ENCODE assay signal across 17 cellular contexts in the genomic region with DNA sequence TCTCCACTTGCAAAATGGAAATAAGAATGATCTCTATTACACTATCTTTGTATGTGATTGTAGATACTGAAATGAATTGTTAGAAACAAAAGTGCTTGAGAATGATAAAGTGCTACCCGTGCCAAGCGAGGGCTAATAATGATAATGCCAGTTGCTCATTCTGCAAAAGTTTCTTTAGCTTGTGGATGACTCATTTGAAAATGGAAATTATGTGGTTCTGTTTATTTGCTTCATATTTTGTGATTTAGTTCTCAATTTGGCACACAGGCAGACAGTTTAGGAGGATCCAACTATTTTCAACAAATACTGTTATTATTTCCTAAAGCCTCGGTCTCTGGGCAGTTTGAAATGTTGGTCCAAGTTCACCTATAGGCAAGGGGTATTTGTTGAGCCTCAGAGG.
"Had no signal": no experiment of that assay in that cellular context is flagged by ENCODE, and none has a peak within 500 bp of the region (broad histone marks: within the 10 kb centered on the region; RNA-seq: fewer than 3 reads in every experiment).

No MANE protein-coding gene starts in this region.

- H3K9me3 Mint-ChIP-seq: activated CD8-positive, alpha-beta T cell treated with anti-CD3 and anti-CD28 coated beads for 36 hours; activated naive CD8-positive, alpha-beta T cell treated with anti-CD3 and anti-CD28 coated beads, Interleukin-2, amount 10 ng/mL, durations not matched to agents 7 days and 5 days; activated T-cell treated with anti-CD3 and anti-CD28 coated beads, Interleukin-2, amount 50 U/mL, for 72 hours; naive B cell had no signal

- H3K27me3 ChIP-seq: ascending aorta, cardiac muscle cell, upper lobe of left lung had no signal

- ATAC-seq: activated CD4-positive, alpha-beta T cell treated with anti-CD3 and anti-CD28 coated beads for 36 hours; activated CD8-positive, alpha-beta T cell treated with anti-CD3 and anti-CD28 coated beads for 36 hours; activated T-cell treated with anti-CD3 and anti-CD28 coated beads, Interleukin-2, amount 50 U/mL, for 72 hours; sciatic nerve had no signal

- H3K36me3 Mint-ChIP-seq: activated naive CD8-positive, alpha-beta T cell treated with anti-CD3 and anti-CD28 coated beads, Interleukin-2, amount 10 ng/mL, durations not matched to agents 7 days and 5 days; naive B cell had no signal

- H3K4me1 Mint-ChIP-seq: activated CD4-positive, alpha-beta T cell treated with anti-CD3 and anti-CD28 coated beads for 36 hours; activated naive CD8-positive, alpha-beta T cell treated with anti-CD3 and anti-CD28 coated beads, Interleukin-2, amount 10 ng/mL, durations not matched to agents 7 days and 5 days had no signal

- H3K27ac Mint-ChIP-seq: activated CD4-positive, alpha-beta T cell treated with anti-CD3 and anti-CD28 coated beads for 36 hours; activated CD8-positive, alpha-beta T cell treated with anti-CD3 and anti-CD28 coated beads for 36 hours; activated naive CD8-positive, alpha-beta T cell treated with anti-CD3 and anti-CD28 coated beads, Interleukin-2, amount 10 ng/mL, durations not matched to agents 7 days and 5 days; activated T-cell treated with anti-CD3 and anti-CD28 coated beads, Interleukin-2, amount 50 U/mL, for 72 hours; naive B cell had no signal

- H3K9me3 ChIP-seq: ascending aorta, suprapubic skin, upper lobe of left lung had no signal

- H3K4me3 Mint-ChIP-seq: activated CD4-positive, alpha-beta T cell treated with anti-CD3 and anti-CD28 coated beads for 36 hours; activated CD8-positive, alpha-beta T cell treated with anti-CD3 and anti-CD28 coated beads for 36 hours; activated naive CD8-positive, alpha-beta T cell treated with anti-CD3 and anti-CD28 coated beads, Interleukin-2, amount 10 ng/mL, durations not matched to agents 7 days and 5 days; activated T-cell treated with anti-CD3 and anti-CD28 coated beads, Interleukin-2, amount 50 U/mL, for 72 hours; naive B cell had no signal

- H3K36me3 ChIP-seq: ascending aorta, cardiac muscle cell, suprapubic skin, upper lobe of left lung had no signal

- H3K4me3 ChIP-seq: ascending aorta, cardiac muscle cell, suprapubic skin, upper lobe of left lung had no signal

- H3K27me3 Mint-ChIP-seq: activated naive CD8-positive, alpha-beta T cell treated with anti-CD3 and anti-CD28 coated beads, Interleukin-2, amount 10 ng/mL, durations not matched to agents 7 days and 5 days had no signal

- DNase-seq: activated CD4-positive, alpha-beta T cell treated with anti-CD3 and anti-CD28 coated beads for 36 hours; activated CD8-positive, alpha-beta memory T cell treated with anti-CD3 and anti-CD28 coated beads, Interleukin-2, amount 50 U/mL, for 4 hours; activated CD8-positive, alpha-beta T cell treated with anti-CD3 and anti-CD28 coated beads for 36 hours; activated naive CD8-positive, alpha-beta T cell treated with anti-CD3 and anti-CD28 coated beads, Interleukin-2, amount 10 ng/mL, durations not matched to agents 7 days and 5 days; activated T-cell treated with anti-CD3 and anti-CD28 coated beads, Interleukin-2, amount 50 U/mL, for 72 hours; glutamatergic neuron; left cardiac atrium; naive B cell; nucleus accumbens; stimulated activated naive CD4-positive, alpha-beta T cell; T1000; upper lobe of left lung had no signal

- H3K27ac ChIP-seq: ascending aorta, cardiac muscle cell, suprapubic skin, upper lobe of left lung, VCaP had no signal
